In genomic region chr22:17563936-17564391, GRCh38 we compare ENCODE assay signal across 14 cellular contexts. TPM values are rescaled to one million over a fixed set of nuclear protein-coding genes. Genes with fewer than 3 reads are reported as not detected.
A peak's percentile ranks its signal among the peaks of the same experiment; 100 is the strongest.
DNase-seq lines count a peak whose midpoint lies in the region; ATAC-seq and TF ChIP-seq lines count a peak whose summit lies in the region.
"Had no signal": no experiment of that assay in that cellular context is flagged by ENCODE, and none has a peak within 500 bp of the region (broad histone marks: within the 10 kb centered on the region; RNA-seq: fewer than 3 reads in every experiment).

No MANE protein-coding gene starts in this region.

- H3K9me3 Mint-ChIP-seq in MCF 10A (ENCODE audit: unreplicated experiment), result no peaks in the 10 kb centered on the region
- no peaks in the 10 kb centered on the region for H3K9me3 Mint-ChIP-seq in activated CD4-positive, alpha-beta T cell treated with anti-CD3 and anti-CD28 coated beads for 36 hours (ENCODE audit: low read depth)

- H3K4me2 ChIP-seq in mammary epithelial cell (ENCODE audit: insufficient read depth, low read depth, low read length), result no peak overlapping the region

- H3K36me3 ChIP-seq in mammary epithelial cell (ENCODE audit: insufficient read depth, low read length) (no peaks in the 10 kb centered on the region), aorta (ENCODE audit: control insufficient read depth in 1 of 2, insufficient read depth in 2 of 2, low read length in 1 of 2) (no peaks in the 10 kb centered on the region), left lung (no peaks in the 10 kb centered on the region)

- no peaks in the 10 kb centered on the region for H3K27me3 Mint-ChIP-seq in MCF 10A (ENCODE audit: insufficient read depth, unreplicated experiment)
- H3K27me3 Mint-ChIP-seq in activated CD4-positive, alpha-beta T cell treated with anti-CD3 and anti-CD28 coated beads for 36 hours, result peaks cover 1% of the 10 kb centered on the region

- DNase-seq in MCF 10A (ENCODE audit: unreplicated experiment), result peak; percentile 21
- no peak for DNase-seq in mammary epithelial cell
- DNase-seq in fibroblast of the aortic adventitia (ENCODE audit: low read depth), result peak; percentile 73
- DNase-seq in myocyte (ENCODE audit: low read depth), result peak; percentile 33
- no peak for DNase-seq in aorta
- DNase-seq in activated CD4-positive, alpha-beta T cell treated with anti-CD3 and anti-CD28 coated beads for 36 hours, result no peak
- no peak for DNase-seq in left lung
- DNase-seq: effector memory CD4-positive, alpha-beta T cell; NCI-H748 treated with DMSO at 0.1 percent for 48 hours; T-helper 2 cell had no signal

- intact Hi-C loops in MCF 10A (cut with micrococcal nuclease) (no loop called here), mammary epithelial cell (cut with micrococcal nuclease) (no loop called here), aorta (cut with DNase I) (no loop called here), left lung (cut with DNase I) (no loop called here)
- intact Hi-C loops in activated CD4-positive, alpha-beta T cell treated with anti-CD3 and anti-CD28 coated beads for 36 hours (cut with DNase I, micrococcal nuclease), result no loop called here

- peaks cover 2% of the 10 kb centered on the region for H3K27me3 ChIP-seq in mammary epithelial cell (ENCODE audit: insufficient read depth, low read length)
- no peaks in the 10 kb centered on the region for H3K27me3 ChIP-seq in aorta (ENCODE audit: control insufficient read depth in 1 of 2, insufficient read depth in 2 of 2, low read length in 1 of 2)
- no peaks in the 10 kb centered on the region for H3K27me3 ChIP-seq in left lung

- H3K9ac ChIP-seq in mammary epithelial cell (ENCODE audit: insufficient read depth, low read length), result no peak overlapping the region

- ATAC-seq in aorta (ENCODE audit: low FRiP score) (peak; percentile 61), HG03025 (IDR thresholded peaks at IDR 0.05; ENCODE audit: low FRiP score, unreplicated experiment) (no peak), left lung (no peak)
- no peak for ATAC-seq in activated CD4-positive, alpha-beta T cell treated with anti-CD3 and anti-CD28 coated beads for 36 hours

- CTCF ChIA-PET in MCF 10A (lab: Yijun Ruan, JAX) (interaction anchor here (0.5 to 1.4 kb wide), 3 partner anchors 10 to 412 kb away, joined by 3 to 5 read pairs (median 4); no protein-coding TSS in a partner anchor), mammary epithelial cell (lab: Charles Lee; ENCODE audit: low non-redundant PET) (interaction anchor here (0.6 kb wide), 1 partner anchor 178 kb away, joined by 6 read pairs; no protein-coding TSS in a partner anchor)
- CTCF ChIA-PET in activated CD4-positive, alpha-beta T cell treated with anti-CD3 and anti-CD28 coated beads for 36 hours (lab: Charles Lee), result no interaction called here

- 90% methylated on average over 11 of the region's 11 CpGs for WGBS in mammary epithelial cell (ENCODE audit: low coverage, missing lambda C conversion rate)
- 75% methylated on average over 11 of the region's 11 CpGs for WGBS in aorta, 2 donors

- no peaks in the 10 kb centered on the region for H3K4me1 ChIP-seq in mammary epithelial cell (ENCODE audit: insufficient read depth, low read length)
- no peaks in the 10 kb centered on the region for H3K4me1 ChIP-seq in aorta (ENCODE audit: control insufficient read depth in 1 of 2, insufficient read depth in 2 of 2, low read length in 2 of 2)
- peaks cover 0 to 10% of the 10 kb centered on the region in 2 donors for H3K4me1 ChIP-seq in left lung

- peaks cover 11% of the 10 kb centered on the region for H3K4me1 Mint-ChIP-seq in MCF 10A (ENCODE audit: insufficient read depth, unreplicated experiment)
- H3K4me1 Mint-ChIP-seq in activated CD4-positive, alpha-beta T cell treated with anti-CD3 and anti-CD28 coated beads for 36 hours, result no peaks in the 10 kb centered on the region

- H3K4me3 ChIP-seq in mammary epithelial cell (replicated peaks in 1 of 3; ENCODE audit: insufficient read depth in 1 of 3, low read depth in 2 of 3, low read length in 3 of 3) (no peak overlapping the region), fibroblast of the aortic adventitia (ENCODE audit: low read depth, low read length) (no peak overlapping the region), aorta (ENCODE audit: low read length in 2 of 2) (no peak overlapping the region), left lung (no peak overlapping the region)

- in situ Hi-C loops in mammary epithelial cell (cut with MboI; ENCODE audit: low sequenced_read_pairs in 2 of 2), result loop anchor here (10.0 to 25.0 kb wide), 2 partner anchors 151 to 173 kb away; no protein-coding TSS in a partner anchor

- H3K79me2 ChIP-seq in mammary epithelial cell (ENCODE audit: insufficient read depth, low read length), result no peaks in the 10 kb centered on the region

- no TSS peak for BruUV-seq in MCF 10A (replicated peaks; lab: Mats Ljungman, UMichigan)
- BruUV-seq in mammary epithelial cell (replicated peaks; lab: Mats Ljungman, UMichigan), result no TSS peak

- H3K27ac Mint-ChIP-seq in MCF 10A (ENCODE audit: low read depth, unreplicated experiment), result no peak overlapping the region
- H3K27ac Mint-ChIP-seq in activated CD4-positive, alpha-beta T cell treated with anti-CD3 and anti-CD28 coated beads for 36 hours, result no peak overlapping the region

- no peak overlapping the region for H3K4me3 Mint-ChIP-seq in MCF 10A (ENCODE audit: unreplicated experiment)
- H3K4me3 Mint-ChIP-seq in activated CD4-positive, alpha-beta T cell treated with anti-CD3 and anti-CD28 coated beads for 36 hours, result no peak overlapping the region

- H3K9me3 ChIP-seq in mammary epithelial cell (replicated peaks; ENCODE audit: insufficient read depth, low read length) (no peaks in the 10 kb centered on the region), aorta (ENCODE audit: control insufficient read depth, low read length) (no peaks in the 10 kb centered on the region), left lung (no peaks in the 10 kb centered on the region)

- no peaks in the 10 kb centered on the region for H4K20me1 ChIP-seq in mammary epithelial cell (ENCODE audit: insufficient read depth, low read length)

- no peaks in the 10 kb centered on the region for H3K36me3 Mint-ChIP-seq in MCF 10A (ENCODE audit: insufficient read depth, unreplicated experiment)
- no peaks in the 10 kb centered on the region for H3K36me3 Mint-ChIP-seq in activated CD4-positive, alpha-beta T cell treated with anti-CD3 and anti-CD28 coated beads for 36 hours (ENCODE audit: low read depth)

- no peak overlapping the region for H2AFZ ChIP-seq in mammary epithelial cell (ENCODE audit: low read depth, low read length)

- no peak overlapping the region for H3K27ac ChIP-seq in mammary epithelial cell (ENCODE audit: insufficient read depth, low read depth, low read length)
- no peak overlapping the region for H3K27ac ChIP-seq in aorta (ENCODE audit: low read depth in 1 of 2, low read length in 2 of 2)
- no peak overlapping the region for H3K27ac ChIP-seq in left lung

- dilution Hi-C loops in mammary epithelial cell (cut with HindIII; ENCODE audit: low sequenced_read_pairs), result no loop called here

- POLR2A ChIA-PET in MCF 10A (lab: Yijun Ruan, JAX), result interaction anchor here (0.6 to 1.2 kb wide), 3 partner anchors 9 to 464 kb away, joined by 3 to 4 read pairs (median 4); no protein-coding TSS in a partner anchor
- POLR2A ChIA-PET in activated CD4-positive, alpha-beta T cell treated with anti-CD3 and anti-CD28 coated beads for 36 hours (lab: Charles Lee), result no interaction called here

- TF ChIP-seq CTCF in MCF 10A (IDR thresholded peaks at IDR 0.05; ENCODE audit: unreplicated experiment) (no peak), mammary epithelial cell (conservative IDR thresholded peaks at IDR 0.05 in 1 of 2, IDR thresholded peaks at IDR 0.05 in 1 of 2; ENCODE audit: extremely low read depth in 1 of 2, insufficient read depth in 1 of 2, low read depth in 1 of 2, low read length in 2 of 2) (no peak), fibroblast of the aortic adventitia (IDR thresholded peaks at IDR 0.05; ENCODE audit: insufficient read depth, low read length) (peak; percentile 7), left lung (IDR thresholded peaks at IDR 0.05) (no peak)

RNA-seq across cellular contexts. Expression of gene SLC25A18, which starts 0.7 kb away (rescaled TPM):
- total RNA-seq in MCF 10A (2022), result 0.15 and 0.35 TPM in 2 replicates
- under 1 TPM in 1 of 2 donors, not detected in 1; 0.33 TPM for total RNA-seq in mammary epithelial cell
- 0.12 TPM for polyA plus RNA-seq in mammary epithelial cell
- polyA minus RNA-seq in mammary epithelial cell, result not detected
- 0.16 TPM in 1 of 2 replicates, not detected in the other for total RNA-seq in fibroblast of the aortic adventitia (ENCODE audit: low replicate concordance)
- 1.2 TPM in 1 of 2 replicates, not detected in the other for total RNA-seq in myocyte
- polyA plus RNA-seq in myocyte (2012), result 0.69 TPM
- total RNA-seq in aorta, result under 1 TPM; 0.33 to 0.52 TPM
- polyA plus RNA-seq in aorta, result under 1 TPM in 1 of 2 donors, not detected in 1; 0.18 TPM
- total RNA-seq in activated CD4-positive, alpha-beta T cell treated with anti-CD3 and anti-CD28 coated beads for 36 hours, result not detected
- total RNA-seq in left lung, result under 1 TPM; 0.26 to 0.50 TPM
- total RNA-seq: lung microvascular endothelial cell, urinary bladder had no signal
- polyA plus RNA-seq: AG04450 had no signal

Comparison
In these comparisons a context has a peak if more than half of its experiments do, and no peak if none do; other contexts are left out.
1. DNase-seq: peak in MCF 10A (single experiment), fibroblast of the aortic adventitia (single experiment) and myocyte (single experiment); none in mammary epithelial cell (single experiment), aorta (0 of 2), activated CD4-positive, alpha-beta T cell treated with anti-CD3 and anti-CD28 coated beads for 36 hours (single experiment) and left lung (0 of 2).